8 cellular contexts compared by ENCODE assay signal in genomic region chr3:37862219-37862711, GRCh38. TPM values are rescaled to one million over a fixed set of nuclear protein-coding genes. Genes with fewer than 3 reads are reported as not detected.
DNase-seq lines count a peak whose midpoint lies in the region; ATAC-seq, FAIRE-seq and TF ChIP-seq lines count a peak whose summit lies in the region.

No MANE protein-coding gene starts in this region.

- H3K9ac ChIP-seq in H1 (replicated peaks in 1 of 4; ENCODE audit: extremely low read depth in 1 of 4, low read depth in 3 of 4, low read length in 3 of 4), result peak overlapping the region; percentile 14 to 70 (median 40); a peak in 6 of 7 replicates

- H4K91ac ChIP-seq in H1 (replicated peaks; ENCODE audit: insufficient read length, low read length), result peak overlapping the region; percentile 3

- H3K4me1 ChIP-seq in H1 (replicated peaks in 1 of 4; ENCODE audit: control insufficient read depth in 3 of 4, insufficient read depth in 4 of 4, low read length in 3 of 4), result peaks cover 6 to 15% (median 11%) of the 10 kb centered on the region in 4 experiments

- no peak overlapping the region for H3K4ac ChIP-seq in H1 (replicated peaks; ENCODE audit: insufficient read length, low read depth, low read length)

- no peak overlapping the region for H3K23ac ChIP-seq in H1 (ENCODE audit: insufficient read length)

- CTCF ChIA-PET in H1 (lab: Charles Lee; ENCODE audit: partially characterized antibody), result interaction anchor here (4.0 kb wide), 1 partner anchor 106 kb away, joined by 23 read pairs; no protein-coding TSS in a partner anchor

- no peak for TF ChIP-seq EP300 in H1 (IDR thresholded peaks at IDR 0.05; ENCODE audit: borderline replicate concordance in 1 of 2, low read depth in 2 of 2, low read length in 2 of 2)

- H4K5ac ChIP-seq in H1 (ENCODE audit: insufficient read length, low read depth, low read length), result no peak overlapping the region

- peak overlapping the region; percentile 13 to 71 for H3K27ac Mint-ChIP-seq in stimulated activated naive CD8-positive, alpha-beta T cell treated with anti-CD3 and anti-CD28 coated beads, Interleukin-15, amount 100 ng/mL, for 72 hours

- 8% methylated on average over 21 of the region's 36 CpGs; no CpG with 5 or more reads in 1 of the 2 experiments for WGBS in H1 (ENCODE audit: extremely low coverage in 1 of 2, insufficient coverage in 1 of 2, insufficient read length in 1 of 2, insufficient replicate concordance in 2 of 2, low coverage in 1 of 2, low lambda C conversion rate in 2 of 2, missing lambda C conversion rate in 1 of 2), 2 experiments

- peaks cover 2 to 4% of the 10 kb centered on the region in 2 experiments for H4K20me1 ChIP-seq in H1 (replicated peaks in 1 of 2; ENCODE audit: control insufficient read depth in 1 of 2, insufficient read depth in 2 of 2, low read length in 2 of 2)

- H3K4me1 Mint-ChIP-seq in stimulated activated naive CD8-positive, alpha-beta T cell treated with anti-CD3 and anti-CD28 coated beads, Interleukin-15, amount 100 ng/mL, for 72 hours, result peaks cover 36% of the 10 kb centered on the region

- H2AFZ ChIP-seq in H1 (ENCODE audit: low read length), result 0 out of 2 replicates have a peak overlapping the region, but pooled peaks have one; percentile 61

- peaks cover 14% of the 10 kb centered on the region for H3K23me2 ChIP-seq in H1 (ENCODE audit: low read depth, low read length)

- peak overlapping the region; percentile 37; the same call in 1 of the 2 replicates for H2BK5ac ChIP-seq in H1 (ENCODE audit: low read depth, low read length)

- H2BK12ac ChIP-seq in H1 (ENCODE audit: low read depth, low read length), result peak overlapping the region; percentile 55

- TF ChIP-seq RAD21 in H1 (IDR thresholded peaks at IDR 0.05 in 1 of 2, conservative IDR thresholded peaks at IDR 0.05 in 1 of 2; ENCODE audit: low read depth in 2 of 2, low read length in 2 of 2), result no peak

- H3K36me3 ChIP-seq in H1 (ENCODE audit: control insufficient read depth in 2 of 4, insufficient read depth in 4 of 4, low read length in 3 of 4), result peaks cover 0 to 2% (median 0%) of the 10 kb centered on the region in 4 experiments; a peak in 1 of 8 replicates

- H2BK20ac ChIP-seq in H1 (ENCODE audit: low read length), result peak overlapping the region; percentile 56; the same call in 1 of the 2 replicates

- TF ChIP-seq POLR2A in H1 (IDR thresholded peaks at IDR 0.05; ENCODE audit: control extremely low read depth in 1 of 2, low read depth in 2 of 2, low read length in 2 of 2), result no peak

- DNase-seq in NCI-H2227 (lab: John Stamatoyannopoulos, UW; ENCODE audit: unreplicated experiment) (peak; percentile 26), NCI-H2227 treated with DMSO at 0.1 percent for 48 hours (lab: John Stamatoyannopoulos, UW) (no peak), H1 (ENCODE audit: low read depth in 1 of 2, low spot score in 2 of 2) (peak in 1 of 2 experiments; percentile 67), midbrain (lab: John Stamatoyannopoulos, UW) (peak; percentile 20), cerebellar nuclear complex (lab: John Stamatoyannopoulos, UW) (no peak)
- peak; percentile 66 for DNase-seq in activated CD4-positive, alpha-beta T cell treated with anti-CD3 and anti-CD28 coated beads for 48 hours
- peak; percentile 38 to 47 for DNase-seq in stimulated activated naive CD8-positive, alpha-beta T cell treated with anti-CD3 and anti-CD28 coated beads, Interleukin-15, amount 100 ng/mL, for 72 hours

- H3K79me1 ChIP-seq in H1 (ENCODE audit: low read depth, low read length), result no peaks in the 10 kb centered on the region; the same call in 1 of the 2 replicates

- H3K18ac ChIP-seq in H1 (ENCODE audit: extremely low read depth, low read length), result peak overlapping the region; percentile 96

- peaks cover 4 to 45% of the 10 kb centered on the region in 2 experiments for H3K79me2 ChIP-seq in H1 (ENCODE audit: control insufficient read depth in 1 of 2, insufficient read depth in 2 of 2, low read length in 2 of 2)

- H4K8ac ChIP-seq in H1 (ENCODE audit: extremely low read depth, insufficient read depth, low read length), result peak overlapping the region; percentile 35

- no peak overlapping the region for H3K14ac ChIP-seq in H1 (ENCODE audit: insufficient read length)

- H3K27me3 ChIP-seq in H1 (replicated peaks in 1 of 4; ENCODE audit: control insufficient read depth in 3 of 4, extremely low read depth in 1 of 4, insufficient read depth in 3 of 4, low read length in 3 of 4), result peaks cover 0 to 10% (median 7%) of the 10 kb centered on the region in 4 experiments; a peak in 4 of 7 replicates

- H3K4me3 ChIP-seq in H1 (ENCODE audit: extremely low read depth in 1 of 4, insufficient read depth in 2 of 4, low read depth in 3 of 4, low read length in 4 of 4), result peak overlapping the region; percentile 61 to 94 (median 78)

- H2AK5ac ChIP-seq in H1 (ENCODE audit: low read depth, low read length), result peak overlapping the region; percentile 7

- peak overlapping the region; percentile 92 to 100 for H3K4me2 ChIP-seq in H1 (ENCODE audit: insufficient read depth in 1 of 2, low read depth in 2 of 2, low read length in 2 of 2)

- peak overlapping the region; percentile 93; the same call in 1 of the 2 replicates for H2BK15ac ChIP-seq in H1 (ENCODE audit: low read length)

- no peak overlapping the region for H3K27ac ChIP-seq in H1 (ENCODE audit: low read depth, low read length)

- peak overlapping the region; percentile 80 to 83 for H3K4me3 Mint-ChIP-seq in stimulated activated naive CD8-positive, alpha-beta T cell treated with anti-CD3 and anti-CD28 coated beads, Interleukin-15, amount 100 ng/mL, for 72 hours

- peaks cover 0 to 5% of the 10 kb centered on the region in 2 experiments; a peak in 1 of 4 replicates for H3K9me3 ChIP-seq in H1 (ENCODE audit: insufficient read depth in 2 of 2, low read depth in 1 of 2, low read length in 1 of 2)

- H3K56ac ChIP-seq in H1 (replicated peaks; ENCODE audit: insufficient read length, low read depth, low read length), result no peak overlapping the region

- peak overlapping the region; percentile 52 for H2BK120ac ChIP-seq in H1 (replicated peaks; ENCODE audit: low read depth, low read length)

- no peak for FAIRE-seq in H1 (lab: Jason Lieb, UNC)

- no peaks in the 10 kb centered on the region for H3K9me3 Mint-ChIP-seq in stimulated activated naive CD8-positive, alpha-beta T cell treated with anti-CD3 and anti-CD28 coated beads, Interleukin-15, amount 100 ng/mL, for 72 hours

- peak; percentile 39 for ATAC-seq in stimulated activated naive CD8-positive, alpha-beta T cell treated with anti-CD3 and anti-CD28 coated beads, Interleukin-15, amount 100 ng/mL, for 72 hours
- no peak for ATAC-seq in GM18861 (IDR thresholded peaks at IDR 0.05; ENCODE audit: unreplicated experiment)

- POLR2A ChIA-PET in H1 (lab: Charles Lee; ENCODE audit: partially characterized antibody), result interaction anchor here (0.6 to 2.1 kb wide), 2 partner anchors 12 to 103 kb away, joined by 3 to 6 read pairs; no protein-coding TSS in a partner anchor

- no peak for TF ChIP-seq CTCF in H1 (IDR thresholded peaks at IDR 0.05; ENCODE audit: control extremely low read depth in 1 of 3, insufficient read depth in 1 of 3, low read depth in 1 of 3, low read length in 3 of 3)

- peaks cover 29% of the 10 kb centered on the region for H3K27me3 Mint-ChIP-seq in stimulated activated naive CD8-positive, alpha-beta T cell treated with anti-CD3 and anti-CD28 coated beads, Interleukin-15, amount 100 ng/mL, for 72 hours

TF ChIP-seq in H1, 55 proteins besides CTCF, POLR2A, EP300 and RAD21 (continues in another document):
- TF ChIP-seq BRCA1 (IDR thresholded peaks at IDR 0.05; ENCODE audit: low read depth, low read length), result no peak
- no peak for TF ChIP-seq TBP (IDR thresholded peaks at IDR 0.05; ENCODE audit: low read depth, low read length)
- TF ChIP-seq RFX5 (IDR thresholded peaks at IDR 0.05; ENCODE audit: borderline replicate concordance, low read depth, low read length), result no peak
- no peak for TF ChIP-seq EZH2 (IDR thresholded peaks at IDR 0.05; ENCODE audit: low read depth, low read length, severe bottlenecking)
- no peak for TF ChIP-seq SIX5 (IDR thresholded peaks at IDR 0.05; ENCODE audit: low read depth, low read length)
- no peak for TF ChIP-seq TAF7 (optimal IDR thresholded peaks at IDR 0.05; ENCODE audit: borderline replicate concordance, low read depth, low read length)
- TF ChIP-seq POLR2AphosphoS5 (IDR thresholded peaks at IDR 0.05; ENCODE audit: low read depth, low read length), result no peak; the same call in 1 of the 2 replicates
- TF ChIP-seq SP1 (IDR thresholded peaks at IDR 0.05; ENCODE audit: low read depth, low read length), result no peak
- peak; percentile 67; the same call in 1 of the 2 replicates for TF ChIP-seq RBBP5 (IDR thresholded peaks at IDR 0.05; ENCODE audit: borderline replicate concordance, low read depth, low read length)
- TF ChIP-seq HDAC2 (IDR thresholded peaks at IDR 0.05; ENCODE audit: borderline replicate concordance in 1 of 2, low read depth in 2 of 2, low read length in 2 of 2), result no peak
- TF ChIP-seq GABPA (IDR thresholded peaks at IDR 0.05; ENCODE audit: borderline replicate concordance, insufficient read depth, low read length), result no peak
- no peak for TF ChIP-seq TCF12 (IDR thresholded peaks at IDR 0.05; ENCODE audit: low read depth, low read length)
- no peak for TF ChIP-seq ATF2 (IDR thresholded peaks at IDR 0.05; ENCODE audit: low read length)
- TF ChIP-seq SAP30 (IDR thresholded peaks at IDR 0.05; ENCODE audit: insufficient read depth, insufficient replicate concordance, low read length), result no peak
- TF ChIP-seq SUZ12 (IDR thresholded peaks at IDR 0.05; ENCODE audit: low read length), result no peak

RNA-seq across cellular contexts. Expression of gene CTDSPL, which starts 0.6 kb away (rescaled TPM):
- total RNA-seq in H1 (2021; fragmentation: NEBNext Ultra II Directional; extraction: Animal tissue kit (Norgen Biotek cat#: 25700)), result 42.2 and 42.8 TPM in 2 replicates
- 19.6 and 20.3 TPM in 2 replicates for polyA plus RNA-seq in H1 (2011; rRNA removed)
- 22.2 TPM for polyA plus RNA-seq in H1 (2011; cell fraction: cytosol; rRNA removed)
- polyA plus RNA-seq in H1 (2011; cell fraction: nucleus; rRNA removed), result 20.5 TPM
- 25.2 to 32.1 TPM (median 28.0 TPM) in 4 replicates for polyA plus RNA-seq in H1 (2012, experiment 1 of 2)
- 14.3 TPM for polyA plus RNA-seq in H1 (2012, experiment 2 of 2)
- polyA plus RNA-seq in H1 (2013, experiment 1 of 2), result 19.7 TPM
- 20.6 TPM for polyA plus RNA-seq in H1 (2013, experiment 2 of 2)
- polyA minus RNA-seq in H1 (2011; rRNA and poly(A)+ RNA removed), result 45.2 and 57.2 TPM in 2 replicates
- polyA minus RNA-seq in H1 (2011; cell fraction: cytosol; rRNA and poly(A)+ RNA removed), result 26.3 TPM
- polyA minus RNA-seq in H1 (2011; cell fraction: nucleus; rRNA and poly(A)+ RNA removed), result 14.2 TPM

Comparison
In these comparisons a context has a peak if more than half of its experiments do, and no peak if none do; other contexts are left out.
1. DNase-seq: peak in NCI-H2227 (single experiment), activated CD4-positive, alpha-beta T cell treated with anti-CD3 and anti-CD28 coated beads for 48 hours (single experiment), midbrain (single experiment) and stimulated activated naive CD8-positive, alpha-beta T cell treated with anti-CD3 and anti-CD28 coated beads, Interleukin-15, amount 100 ng/mL, for 72 hours (2 of 2); none in NCI-H2227 treated with DMSO at 0.1 percent for 48 hours (single experiment) and cerebellar nuclear complex (0 of 2).